8 cellular contexts compared by ENCODE assay signal in genomic region chr14:63727736-63728728, GRCh38. TPM values are rescaled to one million over a fixed set of nuclear protein-coding genes. Genes with fewer than 3 reads are reported as not detected.
DNase-seq lines count a peak whose midpoint lies in the region; ATAC-seq, FAIRE-seq and TF ChIP-seq lines count a peak whose summit lies in the region.

Gene SGPP1, minus strand, starts transcription at chr14:63728065. Its CDS starts 121 bp downstream, at chr14:63727944.

- peak within 1 kb of the TSS; percentile 98 for H3K23ac ChIP-seq in IMR-90 (ENCODE audit: low read depth, low read length)

- peak within 1 kb of the TSS; percentile 40 for H2BK5ac ChIP-seq in IMR-90 (ENCODE audit: low read depth, low read length, poor library complexity, severe bottlenecking)

- peak within 1 kb of the TSS; percentile 86 for H2AK9ac ChIP-seq in IMR-90 (replicated peaks; ENCODE audit: low read depth, low read length, poor library complexity)

- H3K4me2 ChIP-seq in DOHH2 (ENCODE audit: low read length) (peak within 1 kb of the TSS; percentile 85), IMR-90 (ENCODE audit: low read depth, low read length) (peak within 1 kb of the TSS; percentile 91)

- peak within 1 kb of the TSS; percentile 57; the same call in 1 of the 2 replicates for H2BK20ac ChIP-seq in IMR-90 (ENCODE audit: low read depth, low read length)

- H2BK120ac ChIP-seq in IMR-90 (ENCODE audit: low read depth, low read length), result peak within 1 kb of the TSS; percentile 71

- ATAC-seq in GM21529 (IDR thresholded peaks at IDR 0.05; ENCODE audit: unreplicated experiment), result peak; percentile 72
- ATAC-seq in IMR-90 (ENCODE audit: low read depth), result peak; percentile 95

- H3K4me3 ChIP-seq in DOHH2 (ENCODE audit: low read length) (peak within 1 kb of the TSS; percentile 98), IMR-90 (ENCODE audit: insufficient read depth, low read depth, low read length) (peak within 1 kb of the TSS; percentile 100), SJCRH30 (peak within 1 kb of the TSS; percentile 99), neutrophil (ENCODE audit: low read depth in 1 of 2, low read length in 1 of 2) (peak within 1 kb of the TSS; percentile 76 to 83)

- peak within 1 kb of the TSS; percentile 91 for H3K27ac ChIP-seq in DOHH2 (ENCODE audit: low read depth, low read length)
- H3K27ac ChIP-seq in IMR-90 (ENCODE audit: insufficient read depth, low read length), result peak within 1 kb of the TSS; percentile 81
- H3K27ac ChIP-seq in SJCRH30, result peak within 1 kb of the TSS; percentile 60; the same call in 1 of the 2 replicates
- peak within 1 kb of the TSS; percentile 76 for H3K27ac ChIP-seq in neutrophil
- peak within 1 kb of the TSS; percentile 80 for H3K27ac ChIP-seq in substantia nigra (ENCODE audit: low read depth, low read length, poor library complexity, severe bottlenecking)

- in situ Hi-C loops in IMR-90 (cut with MboI; ENCODE audit: low sequenced_read_pairs), result no loop called here

- TF ChIP-seq CTCF in DOHH2 (IDR thresholded peaks at IDR 0.05; ENCODE audit: low read depth, low read length, poor library complexity, severe bottlenecking) (peak; percentile 54), IMR-90 (conservative IDR thresholded peaks at IDR 0.05; ENCODE audit: low read depth, low read length) (peak; percentile 31), neutrophil (IDR thresholded peaks at IDR 0.05) (no peak)

- H3K56ac ChIP-seq in IMR-90 (ENCODE audit: extremely low read depth, insufficient read depth, low read length), result peak within 1 kb of the TSS; percentile 32; the same call in 1 of the 2 replicates

- POLR2A ChIA-PET in IMR-90 (lab: Charles Lee; ENCODE audit: unreplicated experiment), result no interaction called here

- H3K27me3 ChIP-seq in DOHH2 (ENCODE audit: control insufficient read depth, low read length) (no peaks in the 10 kb centered on the region), IMR-90 (ENCODE audit: control insufficient read depth, insufficient read depth, low read length) (no peaks in the 10 kb centered on the region; the same call in 1 of the 2 replicates), SJCRH30 (no peaks in the 10 kb centered on the region), neutrophil (peaks cover 67% of the 10 kb centered on the region)

- H3K9me1 ChIP-seq in IMR-90 (ENCODE audit: insufficient read depth, low read length), result no peaks in the 10 kb centered on the region

- peak; percentile 55 for DNase-seq in IMR-90
- peak; percentile 77 to 83 for DNase-seq in SJCRH30
- DNase-seq in activated naive CD4-positive, alpha-beta T cell (lab: John Stamatoyannopoulos, UW), result peak; percentile 26 to 74 (median 47)
- DNase-seq in frontal cortex (ENCODE audit: low spot score in 2 of 2), result peak; percentile 88 to 92
- peak in 47 of 49 donors; percentile 29 to 92 (median 66) for DNase-seq in substantia nigra (lab: John Stamatoyannopoulos, UW)

- H3K4me1 ChIP-seq in DOHH2 (ENCODE audit: control insufficient read depth, low read length), result peaks cover 45% of the 10 kb centered on the region
- no peaks in the 10 kb centered on the region for H3K4me1 ChIP-seq in IMR-90 (ENCODE audit: control insufficient read depth, insufficient read depth, low read length)
- no peaks in the 10 kb centered on the region for H3K4me1 ChIP-seq in SJCRH30
- peaks cover 16 to 21% of the 10 kb centered on the region in 2 experiments for H3K4me1 ChIP-seq in neutrophil (ENCODE audit: control insufficient read depth in 1 of 2, insufficient read depth in 1 of 2, low read depth in 1 of 2, low read length in 1 of 2)

- H4K91ac ChIP-seq in IMR-90 (ENCODE audit: insufficient read depth, low read depth, low read length), result peak within 1 kb of the TSS; percentile 30; the same call in 1 of the 2 replicates

- TF ChIP-seq POLR2A in IMR-90 (IDR thresholded peaks at IDR 0.05; ENCODE audit: low read depth, low read length), result peak; percentile 53; the same call in 1 of the 2 replicates

- H3K9me3 ChIP-seq in DOHH2 (ENCODE audit: control insufficient read depth, insufficient read depth, low read length), result no peaks in the 10 kb centered on the region
- H3K9me3 ChIP-seq in IMR-90 (ENCODE audit: control insufficient read depth, insufficient read depth, low read length), result no peaks in the 10 kb centered on the region
- H3K9me3 ChIP-seq in SJCRH30 (replicated peaks), result no peaks in the 10 kb centered on the region
- H3K9me3 ChIP-seq in neutrophil, result no peaks in the 10 kb centered on the region

- peak within 1 kb of the TSS; percentile 96 for H3K9ac ChIP-seq in IMR-90 (ENCODE audit: low read depth, low read length)

- peaks cover 21% of the 10 kb centered on the region for H3F3A ChIP-seq in DOHH2 (ENCODE audit: control insufficient read depth, insufficient read depth)

- H4K8ac ChIP-seq in IMR-90 (ENCODE audit: low read depth in 2 of 2, low read length in 2 of 2), result peak within 1 kb of the TSS; percentile 69 to 74; a peak in 3 of 4 replicates

- dilution Hi-C loops in IMR-90 (cut with HindIII; ENCODE audit: low sequenced_read_pairs, unreplicated experiment), result no loop called here

- peaks cover 54% of the 10 kb centered on the region for H3K79me2 ChIP-seq in DOHH2 (ENCODE audit: control insufficient read depth, low read length)

- WGBS in IMR-90 (ENCODE audit: extremely low coverage in 2 of 2, insufficient read length in 1 of 2), 2 experiments, result 0% methylated on average over 32 of the region's 88 CpGs; no CpG with 5 or more reads in 1 of the 2 experiments

- CTCF ChIA-PET in IMR-90 (lab: Yijun Ruan, JAX), result no interaction called here

- H3K79me1 ChIP-seq in IMR-90 (ENCODE audit: low read depth in 1 of 2, low read length in 2 of 2), result peaks cover 5 to 20% of the 10 kb centered on the region in 2 experiments; a peak in 3 of 4 replicates

- 0 out of 2 replicates have a peak within 1 kb of the TSS, but pooled peaks have one; percentile 39 for H3K18ac ChIP-seq in IMR-90 (ENCODE audit: low read depth, low read length)

- H3K36me3 ChIP-seq in DOHH2 (ENCODE audit: control insufficient read depth, low read length) (peaks cover 41% of the 10 kb centered on the region), IMR-90 (ENCODE audit: control insufficient read depth, insufficient read depth, low read length) (no peaks in the 10 kb centered on the region), SJCRH30 (no peaks in the 10 kb centered on the region), neutrophil (no peaks in the 10 kb centered on the region)

- no peak; the same call in none of the 2 replicates for TF ChIP-seq RAD21 in IMR-90 (IDR thresholded peaks at IDR 0.05; ENCODE audit: low read length)

- BruUV-seq in IMR-90 (replicated peaks; lab: Mats Ljungman, UMichigan), result no TSS peak

- peak within 1 kb of the TSS; percentile 92 for H3K14ac ChIP-seq in IMR-90 (replicated peaks; ENCODE audit: low read depth, low read length)

- no peaks in the 10 kb centered on the region for H3K9me2 ChIP-seq in DOHH2 (replicated peaks; ENCODE audit: control insufficient read depth, low read length)

- peak within 1 kb of the TSS; percentile 65 for H4K5ac ChIP-seq in IMR-90 (ENCODE audit: low read depth, low read length)

- peak within 1 kb of the TSS; percentile 77 for H3K4ac ChIP-seq in IMR-90 (ENCODE audit: low read depth, low read length)

- peak within 1 kb of the TSS; percentile 97 for H2AFZ ChIP-seq in IMR-90 (replicated peaks; ENCODE audit: low read length, poor library complexity)

- peak within 1 kb of the TSS; percentile 16; the same call in 1 of the 3 replicates for H2BK15ac ChIP-seq in IMR-90 (ENCODE audit: low read depth, low read length)

- H4K20me1 ChIP-seq in DOHH2 (ENCODE audit: control insufficient read depth, insufficient read depth, low read depth, low read length), result no peaks in the 10 kb centered on the region
- no peaks in the 10 kb centered on the region; the same call in 1 of the 2 replicates for H4K20me1 ChIP-seq in IMR-90 (ENCODE audit: insufficient read depth, low read length)

- FAIRE-seq in frontal cortex (lab: Jason Lieb, UNC), result no peak

- H2AK5ac ChIP-seq in IMR-90 (ENCODE audit: low read depth, low read length), result peak within 1 kb of the TSS; percentile 66; the same call in 1 of the 2 replicates

- intact Hi-C loops in IMR-90 (cut with micrococcal nuclease), result loop anchor here (2.0 to 5.0 kb wide), 3 partner anchors 44 to 186 kb away; partner anchors contain the start of genes PPP2R5E and WDR89

TF ChIP-seq in IMR-90, 13 proteins besides CTCF, POLR2A, EP300 and RAD21:
- TF ChIP-seq RCOR1 (IDR thresholded peaks at IDR 0.05; ENCODE audit: insufficient replicate concordance, low read length) (no peak), FOS (IDR thresholded peaks at IDR 0.05; ENCODE audit: low read depth, low read length) (no peak), CEBPB (IDR thresholded peaks at IDR 0.05; ENCODE audit: low read depth, low read length) (peak; percentile 96), MAZ (IDR thresholded peaks at IDR 0.05; ENCODE audit: borderline replicate concordance, low read depth, low read length) (peak; percentile 54; the same call in 1 of the 2 replicates)

RNA-seq across cellular contexts. Expression of gene SGPP1, which starts in this region (rescaled TPM):
- 11.1 and 23.1 TPM in 2 replicates for total RNA-seq in IMR-90 (2012; rRNA removed)
- 7.9 and 8.6 TPM in 2 replicates for polyA plus RNA-seq in IMR-90 (2012; rRNA removed)
- 2.7 and 6.1 TPM in 2 replicates for polyA plus RNA-seq in IMR-90 (2012; cell fraction: cytosol; rRNA removed)
- polyA plus RNA-seq in IMR-90 (2012; cell fraction: nucleus; rRNA removed; ENCODE audit: low replicate concordance), result 2.8 and 2.9 TPM in 2 replicates
- 18.9 and 22.5 TPM in 2 replicates for total RNA-seq in SJCRH30 (2014; rRNA removed; shearing (Covaris generic))
- 36.7 TPM for total RNA-seq in frontal cortex

Comparison
In these comparisons a context has a peak if more than half of its experiments do, and no peak if none do; other contexts are left out.
1. Peak in every context shown above with its lines: DNase-seq, ATAC-seq, H3K4me3 ChIP-seq and H3K27ac ChIP-seq.